In genomic region chr17:35531170-35531569, GRCh38 we compare ENCODE assay signal across 29 cellular contexts. TPM values are rescaled to one million over a fixed set of nuclear protein-coding genes. Genes with fewer than 3 reads are reported as not detected.
DNase-seq lines count a peak whose midpoint lies in the region; ATAC-seq and TF ChIP-seq lines count a peak whose summit lies in the region.
"Had no signal": no experiment of that assay in that cellular context is flagged by ENCODE, and none has a peak within 500 bp of the region (broad histone marks: within the 10 kb centered on the region; RNA-seq: fewer than 3 reads in every experiment).

No MANE protein-coding gene starts in this region.

- H3K9me3 Mint-ChIP-seq in CD4-positive, CD25-positive, alpha-beta regulatory T cell, result peaks cover 0 to 5% (median 0%) of the 10 kb centered on the region in 7 donors
- peaks cover 4% of the 10 kb centered on the region for H3K9me3 Mint-ChIP-seq in T-helper 2 cell treated with Interferon-gamma antibody and Interleukin-4, amounts not matched to agents 5 μg/mL and 100 μg/mL, for 36 hours
- no peaks in the 10 kb centered on the region for H3K9me3 Mint-ChIP-seq in immature natural killer cell
- H3K9me3 Mint-ChIP-seq: mesothelial cell of epicardium had no signal

- intact Hi-C loops in ascending aorta (cut with DNase I), result loop anchor here (10.0 kb wide), 1 partner anchor 356 kb away; no protein-coding TSS in a partner anchor

- peak overlapping the region; percentile 81 for H3K4me3 ChIP-seq in CD4-positive, CD25-positive, alpha-beta regulatory T cell (ENCODE audit: low read depth, low read length)
- no peak overlapping the region for H3K4me3 ChIP-seq in ascending aorta
- H3K4me3 ChIP-seq: breast epithelium, PC-9 had no signal

- peaks cover 31 to 85% (median 65%) of the 10 kb centered on the region in 4 donors for H3K4me1 Mint-ChIP-seq in CD4-positive, CD25-positive, alpha-beta regulatory T cell
- peaks cover 50% of the 10 kb centered on the region for H3K4me1 Mint-ChIP-seq in T-helper 2 cell treated with Interferon-gamma antibody and Interleukin-4, amounts not matched to agents 5 μg/mL and 100 μg/mL, for 36 hours (ENCODE audit: low read depth)
- H3K4me1 Mint-ChIP-seq in immature natural killer cell, result peaks cover 83 to 84% of the 10 kb centered on the region in 2 donors

- no peak for DNase-seq in activated CD4-positive, CD25-positive, alpha-beta regulatory T cell treated with anti-CD3 and anti-CD28 coated beads, Interleukin-2, amount 50 U/mL, for 72 hours
- peak in 2 of 3 donors; percentile 37 to 52 for DNase-seq in CD4-positive, CD25-positive, alpha-beta regulatory T cell
- no peak for DNase-seq in T-helper 2 cell treated with Interferon-gamma antibody and Interleukin-4, amounts not matched to agents 5 μg/mL and 100 μg/mL, for 36 hours (ENCODE audit: low spot score)
- DNase-seq in immature natural killer cell, result peak in 2 of 3 donors; percentile 43 to 46
- no peak for DNase-seq in KG1 (lab: John Stamatoyannopoulos, UW)
- DNase-seq in ascending aorta (ENCODE audit: low spot score in 2 of 2), result no peak
- no peak for DNase-seq in NCI-H2029 treated with DMSO at 0.1 percent for 48 hours (lab: John Stamatoyannopoulos, UW)
- DNase-seq: 8988T; activated CD4-positive, CD25-positive, alpha-beta regulatory T cell; activated effector memory CD4-positive, alpha-beta T cell treated with anti-CD3 and anti-CD28 coated beads, Interleukin-2, amount 50 U/mL, for 16 hours; amniotic stem cell; DMS153; GOT3; Kasumi-1; left ventricle myocardium superior; naive B cell; NCI-H146; NCI-H510A treated with DMSO at 0.1 percent for 48 hours; PC-9; stimulated activated CD4-positive, alpha-beta T cell treated with anti-CD3 and anti-CD28 coated beads, Interleukin-15, amount 100 ng/mL, for 24 hours; stimulated activated naive CD4-positive, alpha-beta T cell treated with Interleukin-2 at 50 U/mL for 16 hours had no signal

- no peak for TF ChIP-seq CTCF in ascending aorta (IDR thresholded peaks at IDR 0.05)

- H3K9me3 ChIP-seq in CD4-positive, CD25-positive, alpha-beta regulatory T cell (ENCODE audit: control insufficient read depth in 2 of 2, low read length in 2 of 2), result no peaks in the 10 kb centered on the region
- H3K9me3 ChIP-seq in ascending aorta, result no peaks in the 10 kb centered on the region
- H3K9me3 ChIP-seq: breast epithelium had no signal

- peaks cover 34% of the 10 kb centered on the region for H3K36me3 Mint-ChIP-seq in CD4-positive, CD25-positive, alpha-beta regulatory T cell
- peaks cover 70% of the 10 kb centered on the region for H3K36me3 Mint-ChIP-seq in T-helper 2 cell treated with Interferon-gamma antibody and Interleukin-4, amounts not matched to agents 5 μg/mL and 100 μg/mL, for 36 hours (ENCODE audit: low read depth)
- H3K36me3 Mint-ChIP-seq in immature natural killer cell, result peaks cover 19 to 25% (median 19%) of the 10 kb centered on the region in 3 donors
- H3K36me3 Mint-ChIP-seq: mesothelial cell of epicardium, naive B cell had no signal

- peaks cover 66% of the 10 kb centered on the region for H3K4me1 ChIP-seq in CD4-positive, CD25-positive, alpha-beta regulatory T cell (ENCODE audit: control insufficient read depth, insufficient read depth, low read length, poor library complexity, severe bottlenecking)
- H3K4me1 ChIP-seq in ascending aorta, result no peaks in the 10 kb centered on the region
- H3K4me1 ChIP-seq: breast epithelium had no signal

- peak overlapping the region; percentile 86 for H3K27ac ChIP-seq in CD4-positive, CD25-positive, alpha-beta regulatory T cell (ENCODE audit: insufficient read depth, low read length, poor library complexity, severe bottlenecking)
- H3K27ac ChIP-seq in ascending aorta, result no peak overlapping the region
- H3K27ac ChIP-seq: breast epithelium, epithelial cell of prostate, PC-9 had no signal

- no peaks in the 10 kb centered on the region for H3K36me3 ChIP-seq in CD4-positive, CD25-positive, alpha-beta regulatory T cell (ENCODE audit: control insufficient read depth, insufficient read depth, low read length)
- H3K36me3 ChIP-seq in ascending aorta, result no peaks in the 10 kb centered on the region
- H3K36me3 ChIP-seq: breast epithelium had no signal

- peak overlapping the region; percentile 12 to 92 (median 81) for H3K4me3 Mint-ChIP-seq in CD4-positive, CD25-positive, alpha-beta regulatory T cell
- H3K4me3 Mint-ChIP-seq in T-helper 2 cell treated with Interferon-gamma antibody and Interleukin-4, amounts not matched to agents 5 μg/mL and 100 μg/mL, for 36 hours, result peak overlapping the region; percentile 53
- H3K4me3 Mint-ChIP-seq in immature natural killer cell, result peak overlapping the region; percentile 70 to 89 (median 80)
- H3K4me3 Mint-ChIP-seq: mesothelial cell of epicardium, naive B cell had no signal

- H3K27me3 ChIP-seq in CD4-positive, CD25-positive, alpha-beta regulatory T cell (ENCODE audit: control insufficient read depth, insufficient read depth, low read length), result no peaks in the 10 kb centered on the region
- H3K27me3 ChIP-seq in ascending aorta, result no peaks in the 10 kb centered on the region
- H3K27me3 ChIP-seq: breast epithelium had no signal

- H3K27ac Mint-ChIP-seq in CD4-positive, CD25-positive, alpha-beta regulatory T cell, result peak overlapping the region in 2 of 3 donors; percentile 48 to 78
- H3K27ac Mint-ChIP-seq in T-helper 2 cell treated with Interferon-gamma antibody and Interleukin-4, amounts not matched to agents 5 μg/mL and 100 μg/mL, for 36 hours, result no peak overlapping the region
- H3K27ac Mint-ChIP-seq in immature natural killer cell, result peak overlapping the region; percentile 91 to 98 (median 98)
- H3K27ac Mint-ChIP-seq: mesothelial cell of epicardium had no signal

- ATAC-seq in activated CD4-positive, CD25-positive, alpha-beta regulatory T cell treated with anti-CD3 and anti-CD28 coated beads, Interleukin-2, amount 50 U/mL, for 24 hours, result peak; percentile 60 to 66
- ATAC-seq in CD4-positive, CD25-positive, alpha-beta regulatory T cell (ENCODE audit: low read depth in 2 of 2), result peak; percentile 35 to 48
- ATAC-seq: left ventricle myocardium superior, Right ventricle myocardium inferior had no signal

- H3K27me3 Mint-ChIP-seq in CD4-positive, CD25-positive, alpha-beta regulatory T cell, result no peaks in the 10 kb centered on the region
- H3K27me3 Mint-ChIP-seq in T-helper 2 cell treated with Interferon-gamma antibody and Interleukin-4, amounts not matched to agents 5 μg/mL and 100 μg/mL, for 36 hours (ENCODE audit: low read depth), result no peaks in the 10 kb centered on the region
- peaks cover 0 to 16% (median 11%) of the 10 kb centered on the region in 3 donors for H3K27me3 Mint-ChIP-seq in immature natural killer cell (ENCODE audit: low read depth in 3 of 3)

RNA-seq across cellular contexts. Expression of gene SLFN12L, which starts 6.3 kb away (rescaled TPM):
- 105 TPM for total RNA-seq in CD4-positive, CD25-positive, alpha-beta regulatory T cell
- polyA plus RNA-seq in CD4-positive, CD25-positive, alpha-beta regulatory T cell, result 10 to 100 TPM; 12.7 to 14.6 (median 13.4) TPM
- polyA plus RNA-seq in immature natural killer cell, result 10 to 100 TPM; 14.8 to 28.8 (median 27.4) TPM
- total RNA-seq in ascending aorta, result not detected
- total RNA-seq: glomerular endothelial cell, PC-9 had no signal

RNA-seq across cellular contexts. Expression of gene SLFN14, which starts 29.4 kb away (rescaled TPM):
- total RNA-seq in CD4-positive, CD25-positive, alpha-beta regulatory T cell, result 0.57 TPM
- polyA plus RNA-seq in CD4-positive, CD25-positive, alpha-beta regulatory T cell, result under 1 TPM in 1 of 4 donors, not detected in 3; 0.17 TPM
- under 1 TPM in 2 of 3 donors, not detected in 1; 0.10 to 0.50 TPM for polyA plus RNA-seq in immature natural killer cell
- not detected for total RNA-seq in ascending aorta
- total RNA-seq: breast epithelium, left ventricle myocardium superior, mesothelial cell of epicardium, omental fat pad, PC-9, pulmonary artery endothelial cell, Right ventricle myocardium inferior had no signal

RNA-seq across cellular contexts. Expression of gene PEX12, which starts 47.2 kb away (rescaled TPM):
- total RNA-seq in CD4-positive, CD25-positive, alpha-beta regulatory T cell, result 3.1 TPM
- 1 to 10 TPM; 1.1 to 3.4 (median 1.6) TPM for polyA plus RNA-seq in CD4-positive, CD25-positive, alpha-beta regulatory T cell
- polyA plus RNA-seq in immature natural killer cell, result 1 to 10 TPM in 2 of 3 donors, not detected in 1; 1.7 to 2.0 TPM
- 5.6 TPM for total RNA-seq in ascending aorta

RNA-seq across cellular contexts. Expression of gene AP2B1, which starts 56.0 kb away (rescaled TPM):
- total RNA-seq in CD4-positive, CD25-positive, alpha-beta regulatory T cell, result 133 TPM
- polyA plus RNA-seq in CD4-positive, CD25-positive, alpha-beta regulatory T cell, result 10 to 100 TPM; 59.8 to 89.2 (median 74.4) TPM
- polyA plus RNA-seq in immature natural killer cell, result 10 to 100 TPM; 43.7 to 79.9 (median 51.4) TPM
- total RNA-seq in ascending aorta, result 59.5 TPM

Comparison
In these comparisons a context has a peak if more than half of its experiments do, and no peak if none do; other contexts are left out.
1. DNase-seq: peak in CD4-positive, CD25-positive, alpha-beta regulatory T cell (2 of 3) and immature natural killer cell (2 of 3); none in activated CD4-positive, CD25-positive, alpha-beta regulatory T cell treated with anti-CD3 and anti-CD28 coated beads, Interleukin-2, amount 50 U/mL, for 72 hours (single experiment), T-helper 2 cell treated with Interferon-gamma antibody and Interleukin-4, amounts not matched to agents 5 μg/mL and 100 μg/mL, for 36 hours (single experiment), KG1 (single experiment), ascending aorta (0 of 2) and NCI-H2029 treated with DMSO at 0.1 percent for 48 hours (single experiment).
2. RNA of gene SLFN12L, which starts 6.3 kb away (total RNA-seq): 105 TPM in CD4-positive, CD25-positive, alpha-beta regulatory T cell (single experiment); not detected in ascending aorta (single experiment); every median in the first group is over 10 times any median in the second.
3. Peak in every context shown above with its lines, with median percentiles within 50 percentile points of each other: H3K4me3 Mint-ChIP-seq.